8 cellular contexts compared by ENCODE assay signal in genomic region chr14:99479160-99479902, GRCh38. TPM values are rescaled to one million over a fixed set of nuclear protein-coding genes. Genes with fewer than 3 reads are reported as not detected.
DNase-seq lines count a peak whose midpoint lies in the region; ATAC-seq and TF ChIP-seq lines count a peak whose summit lies in the region.

No MANE protein-coding gene starts in this region.

- peaks cover 3% of the 10 kb centered on the region for H3K36me3 Mint-ChIP-seq in T-helper 17 cell (ENCODE audit: low read depth)

- no peak for TF ChIP-seq CTCF in GM12864 (IDR thresholded peaks at IDR 0.05; ENCODE audit: low read depth, low read length, missing control alignments)
- no peak for TF ChIP-seq CTCF in foreskin fibroblast (IDR thresholded peaks at IDR 0.05; ENCODE audit: low read depth, low read length)
- no peak for TF ChIP-seq CTCF in retinal pigment epithelial cell (conservative IDR thresholded peaks at IDR 0.05; ENCODE audit: low read depth, low read length)

- DNase-seq in GM12864 (ENCODE audit: low read depth): no peak
- no peak for DNase-seq in T-helper 17 cell
- DNase-seq in foreskin fibroblast: peak in 1 of 2 donors; percentile 6
- DNase-seq in retinal pigment epithelial cell (ENCODE audit: low read depth): no peak
- no peak for DNase-seq in NCI-H1092 (lab: John Stamatoyannopoulos, UW)
- no peak for DNase-seq in NOMO-1 treated with DMSO at 0.1 percent for 48 hours (lab: John Stamatoyannopoulos, UW; ENCODE audit: unreplicated experiment)
- DNase-seq in 8988T: no peak
- no peak for DNase-seq in DMS53 (lab: John Stamatoyannopoulos, UW)

- no peak for ATAC-seq in T-helper 17 cell

- H3K4me3 Mint-ChIP-seq in T-helper 17 cell: peak overlapping the region; percentile 97

- peaks cover 51% of the 10 kb centered on the region for H3K4me1 Mint-ChIP-seq in T-helper 17 cell

- no peaks in the 10 kb centered on the region for H3K27me3 Mint-ChIP-seq in T-helper 17 cell

- peak overlapping the region; percentile 68 for H3K4me3 ChIP-seq in GM12864 (ENCODE audit: low read depth, low read length)
- peak overlapping the region; percentile 70 to 72 for H3K4me3 ChIP-seq in foreskin fibroblast (ENCODE audit: low read depth in 1 of 2, low read length in 2 of 2)
- peak overlapping the region; percentile 73 for H3K4me3 ChIP-seq in retinal pigment epithelial cell (ENCODE audit: low read length)

- peak overlapping the region; percentile 24 for H3K27ac Mint-ChIP-seq in T-helper 17 cell

- H3K9me3 ChIP-seq in T-helper 17 cell (ENCODE audit: control insufficient read depth, low read length, poor library complexity, severe bottlenecking): no peaks in the 10 kb centered on the region

RNA-seq across cellular contexts. Expression of gene SETD3, which starts 1.3 kb away (rescaled TPM):
- total RNA-seq in T-helper 17 cell: 10 to 100 TPM; 38.2 to 47.6 TPM

RNA-seq across cellular contexts. Expression of gene CCNK, which starts 1.9 kb away (rescaled TPM):
- total RNA-seq in T-helper 17 cell: 100 to 1,000 TPM; 138 to 141 TPM
